ENCODE assay signal across 9 cellular contexts in genomic region chr6:158815915-158816314, GRCh38. TPM values are rescaled to one million over a fixed set of nuclear protein-coding genes. Genes with fewer than 3 reads are reported as not detected.
A peak's percentile ranks its signal among the peaks of the same experiment; 100 is the strongest.
DNase-seq lines count a peak whose midpoint lies in the region; ATAC-seq and TF ChIP-seq lines count a peak whose summit lies in the region.
"Had no signal": no experiment of that assay in that cellular context is flagged by ENCODE, and none has a peak within 500 bp of the region (broad histone marks: within the 10 kb centered on the region; RNA-seq: fewer than 3 reads in every experiment).

No MANE protein-coding gene starts in this region.

- no peaks in the 10 kb centered on the region for H3K27me3 ChIP-seq in hepatocyte
- H3K27me3 ChIP-seq in spleen (replicated peaks in 1 of 7), result no peaks in the 10 kb centered on the region
- no peaks in the 10 kb centered on the region for H3K27me3 ChIP-seq in body of pancreas

- H3K27ac Mint-ChIP-seq in T-helper 1 cell treated with Interleukin-12 subunit alpha and Interleukin-12 subunit beta and Interleukin-4 antibody, amounts not matched to agents 30 μg/mL and 1 μg/mL, for 36 hours, result peak overlapping the region; percentile 97
- H3K27ac Mint-ChIP-seq in activated CD4-positive, alpha-beta memory T cell treated with anti-CD3 and anti-CD28 coated beads, Interleukin-2, amount 10 ng/mL, durations not matched to agents 7 days and 5 days, result peak overlapping the region; percentile 98

- H3K4me1 Mint-ChIP-seq in T-helper 1 cell treated with Interleukin-12 subunit alpha and Interleukin-12 subunit beta and Interleukin-4 antibody, amounts not matched to agents 30 μg/mL and 1 μg/mL, for 36 hours (ENCODE audit: low read depth), result peaks cover 58% of the 10 kb centered on the region
- H3K4me1 Mint-ChIP-seq in activated CD4-positive, alpha-beta memory T cell treated with anti-CD3 and anti-CD28 coated beads, Interleukin-2, amount 10 ng/mL, durations not matched to agents 7 days and 5 days, result peaks cover 62% of the 10 kb centered on the region

- H3K4me3 ChIP-seq in hepatocyte (peak overlapping the region; percentile 89), spleen (peak overlapping the region in 7 of 8 donors; percentile 65 to 91 (median 78)), body of pancreas (peak overlapping the region in 1 of 2 donors; percentile 3)

- intact Hi-C loops in spleen (cut with DNase I; ENCODE audit: low total_unique reads) (no loop called here), body of pancreas (cut with DNase I) (no loop called here)

- DNase-seq in T-helper 1 cell, result no peak
- DNase-seq in activated CD4-positive, alpha-beta memory T cell treated with anti-CD3 and anti-CD28 coated beads, Interleukin-2, amount 10 ng/mL, durations not matched to agents 7 days and 5 days, result no peak
- DNase-seq in hepatocyte (ENCODE audit: low spot score), result no peak
- no peak for DNase-seq in spleen
- DNase-seq in body of pancreas, result no peak
- DNase-seq in stimulated activated CD4-positive, alpha-beta T cell treated with anti-CD3 and anti-CD28 coated beads, Interleukin-4, amount 100 ng/mL, for 24 hours, result no peak
- DNase-seq: NCI-H345 had no signal

- H4K20me1 ChIP-seq in hepatocyte (ENCODE audit: insufficient read depth, poor library complexity, severe bottlenecking), result peaks cover 69% of the 10 kb centered on the region

- 57% methylated on average over 2 of the region's 2 CpGs for WGBS in hepatocyte (ENCODE audit: low lambda C conversion rate, missing lambda C conversion rate)
- WGBS in spleen, 5 donors, result 36 to 59% (median 47%) methylated on average over 2 of the region's 2 CpGs
- 8 to 19% methylated on average over 2 of the region's 2 CpGs for WGBS in body of pancreas, 2 donors

- H3K4me1 ChIP-seq in hepatocyte (ENCODE audit: insufficient read depth) (peaks cover 28% of the 10 kb centered on the region), spleen (peaks cover 57 to 81% (median 69%) of the 10 kb centered on the region in 6 donors), body of pancreas (peaks cover 63% of the 10 kb centered on the region)

- POLR2A ChIA-PET in activated CD4-positive, alpha-beta memory T cell treated with anti-CD3 and anti-CD28 coated beads, Interleukin-2, amount 10 ng/mL, durations not matched to agents 7 days and 5 days (lab: Charles Lee), result interaction anchor here (1.0 to 5.7 kb wide), 6 partner anchors 8 to 228 kb away, joined by 3 to 64 read pairs (median 8); no protein-coding TSS in a partner anchor

- H3K9me2 ChIP-seq in hepatocyte (replicated peaks; ENCODE audit: insufficient read depth), result no peaks in the 10 kb centered on the region

- H3K79me2 ChIP-seq in hepatocyte, result peaks cover 71% of the 10 kb centered on the region

- peak overlapping the region; percentile 96 for H3K27ac ChIP-seq in hepatocyte
- H3K27ac ChIP-seq in spleen, result peak overlapping the region; percentile 50 to 99 (median 96)
- H3K27ac ChIP-seq in body of pancreas, result peak overlapping the region in 2 of 4 donors; percentile 99 to 100

- H3K9me3 ChIP-seq in hepatocyte (ENCODE audit: low read depth) (no peaks in the 10 kb centered on the region), spleen (no peaks in the 10 kb centered on the region), body of pancreas (no peaks in the 10 kb centered on the region)

- H3K4me2 ChIP-seq in hepatocyte, result peak overlapping the region; percentile 75

- TF ChIP-seq POLR2A in spleen (IDR thresholded peaks at IDR 0.05) (no peak), body of pancreas (IDR thresholded peaks at IDR 0.05) (no peak)

- no peak overlapping the region for H2AFZ ChIP-seq in hepatocyte

- CTCF ChIA-PET in activated CD4-positive, alpha-beta memory T cell treated with anti-CD3 and anti-CD28 coated beads, Interleukin-2, amount 10 ng/mL, durations not matched to agents 7 days and 5 days (lab: Charles Lee), result no interaction called here

- ATAC-seq in body of pancreas, result no peak
- ATAC-seq in GM18870 (IDR thresholded peaks at IDR 0.05; ENCODE audit: unreplicated experiment), result no peak

- H3K36me3 ChIP-seq in hepatocyte (replicated peaks; ENCODE audit: insufficient read depth, low read depth), result no peaks in the 10 kb centered on the region
- H3K36me3 ChIP-seq in spleen, result peaks cover 0 to 34% (median 0%) of the 10 kb centered on the region in 6 donors
- H3K36me3 ChIP-seq in body of pancreas (replicated peaks in 1 of 2; ENCODE audit: insufficient read depth in 1 of 2, low read depth in 2 of 2), result no peaks in the 10 kb centered on the region

- H3K4me3 Mint-ChIP-seq in T-helper 1 cell treated with Interleukin-12 subunit alpha and Interleukin-12 subunit beta and Interleukin-4 antibody, amounts not matched to agents 30 μg/mL and 1 μg/mL, for 36 hours, result peak overlapping the region; percentile 98
- H3K4me3 Mint-ChIP-seq in activated CD4-positive, alpha-beta memory T cell treated with anti-CD3 and anti-CD28 coated beads, Interleukin-2, amount 10 ng/mL, durations not matched to agents 7 days and 5 days, result peak overlapping the region; percentile 99

- TF ChIP-seq CTCF in hepatocyte (IDR thresholded peaks at IDR 0.05; ENCODE audit: poor library complexity) (no peak), spleen (IDR thresholded peaks at IDR 0.05 in 8 of 11, conservative IDR thresholded peaks at IDR 0.05 in 3 of 11) (no peak), body of pancreas (IDR thresholded peaks at IDR 0.05) (no peak)

- H3K27me3 Mint-ChIP-seq in T-helper 1 cell treated with Interleukin-12 subunit alpha and Interleukin-12 subunit beta and Interleukin-4 antibody, amounts not matched to agents 30 μg/mL and 1 μg/mL, for 36 hours (ENCODE audit: low read depth), result no peaks in the 10 kb centered on the region
- no peaks in the 10 kb centered on the region for H3K27me3 Mint-ChIP-seq in activated CD4-positive, alpha-beta memory T cell treated with anti-CD3 and anti-CD28 coated beads, Interleukin-2, amount 10 ng/mL, durations not matched to agents 7 days and 5 days

- H3K36me3 Mint-ChIP-seq in T-helper 1 cell treated with Interleukin-12 subunit alpha and Interleukin-12 subunit beta and Interleukin-4 antibody, amounts not matched to agents 30 μg/mL and 1 μg/mL, for 36 hours (ENCODE audit: low read depth), result peaks cover 52% of the 10 kb centered on the region
- peaks cover 68% of the 10 kb centered on the region for H3K36me3 Mint-ChIP-seq in activated CD4-positive, alpha-beta memory T cell treated with anti-CD3 and anti-CD28 coated beads, Interleukin-2, amount 10 ng/mL, durations not matched to agents 7 days and 5 days (ENCODE audit: low read depth)

- no peaks in the 10 kb centered on the region for H3K9me3 Mint-ChIP-seq in T-helper 1 cell treated with Interleukin-12 subunit alpha and Interleukin-12 subunit beta and Interleukin-4 antibody, amounts not matched to agents 30 μg/mL and 1 μg/mL, for 36 hours
- no peaks in the 10 kb centered on the region for H3K9me3 Mint-ChIP-seq in activated CD4-positive, alpha-beta memory T cell treated with anti-CD3 and anti-CD28 coated beads, Interleukin-2, amount 10 ng/mL, durations not matched to agents 7 days and 5 days

RNA-seq across cellular contexts. Expression of gene EZR, which starts 3.3 kb away (rescaled TPM):
- total RNA-seq in activated CD4-positive, alpha-beta memory T cell treated with anti-CD3 and anti-CD28 coated beads, Interleukin-2, amount 10 ng/mL, durations not matched to agents 7 days and 5 days, result 100 to 1,000 TPM; 225 to 228 TPM
- 395 and 399 TPM in 2 replicates for total RNA-seq in hepatocyte
- polyA plus RNA-seq in hepatocyte, result 616 and 623 TPM in 2 replicates
- total RNA-seq in spleen, result 100 to 1,000 TPM; 101 to 153 (median 121) TPM
- 100 to 1,000 TPM in 2 of 3 donors, 10 to 100 TPM in 1; 78.0 to 121 (median 106) TPM for polyA plus RNA-seq in spleen
- total RNA-seq in body of pancreas, result 100 to 1,000 TPM in 1 of 2 donors, 10 to 100 TPM in 1; 76.8 to 103 TPM
